ENCODE assay signal across 8 cellular contexts in genomic region chr1:32992489-32993214, GRCh38. TPM values are rescaled to one million over a fixed set of nuclear protein-coding genes. Genes with fewer than 3 reads are reported as not detected.
DNase-seq lines count a peak whose midpoint lies in the region; FAIRE-seq and TF ChIP-seq lines count a peak whose summit lies in the region.
"Had no signal": no experiment of that assay in that cellular context is flagged by ENCODE, and none has a peak within 500 bp of the region (broad histone marks: within the 10 kb centered on the region; RNA-seq: fewer than 3 reads in every experiment).

No MANE protein-coding gene starts in this region.

- no peak overlapping the region for H3K4me3 Mint-ChIP-seq in mesothelial cell of epicardium

- peak overlapping the region; percentile 86 for H3K27ac Mint-ChIP-seq in mesothelial cell of epicardium

- H3K27me3 ChIP-seq in suprapubic skin = no peaks in the 10 kb centered on the region

- WGBS in suprapubic skin = 67% methylated on average over 5 of the region's 5 CpGs

- peaks cover 36% of the 10 kb centered on the region for H3K4me1 Mint-ChIP-seq in mesothelial cell of epicardium

- TF ChIP-seq EP300 in suprapubic skin (IDR thresholded peaks at IDR 0.05) = no peak

- no peaks in the 10 kb centered on the region for H3K36me3 Mint-ChIP-seq in mesothelial cell of epicardium

- DNase-seq in GM12891 (ENCODE audit: insufficient read length, low spot score) (peak; percentile 47), H54 (ENCODE audit: insufficient read length, low spot score) (peak; percentile 84), UCSD-AML1 (lab: John Stamatoyannopoulos, UW; ENCODE audit: unreplicated experiment) (peak; percentile 93), ecto neural progenitor cell (ENCODE audit: low spot score) (peak; percentile 77), mesothelial cell of epicardium (ENCODE audit: low spot score in 2 of 2, unreplicated experiment in 2 of 2) (peak in 1 of 2 experiments; percentile 66), suprapubic skin (ENCODE audit: low spot score in 2 of 2) (peak; percentile 89 to 91)
- DNase-seq in Jurkat, Clone E6-1 (ENCODE audit: low read depth, low spot score) = peak; percentile 36

- peaks cover 53% of the 10 kb centered on the region for H3K4me1 ChIP-seq in suprapubic skin

- no peaks in the 10 kb centered on the region for H3K27me3 Mint-ChIP-seq in mesothelial cell of epicardium (ENCODE audit: low read depth)

- TF ChIP-seq POLR2A in GM12891 (IDR thresholded peaks at IDR 0.05; ENCODE audit: low read depth, low read length) (no peak), H54 (IDR thresholded peaks at IDR 0.05; ENCODE audit: low read depth, low read length) (no peak), suprapubic skin (IDR thresholded peaks at IDR 0.05) (no peak)

- peak overlapping the region; percentile 81 for H3K27ac ChIP-seq in suprapubic skin

- H3K9me3 ChIP-seq in suprapubic skin = no peaks in the 10 kb centered on the region

- FAIRE-seq in GM12891 (lab: Jason Lieb, UNC) (peak; percentile 92), H54 (lab: Jason Lieb, UNC) (peak; percentile 94)
- FAIRE-seq: islet of Langerhans had no signal

- no peaks in the 10 kb centered on the region for H3K9me3 Mint-ChIP-seq in mesothelial cell of epicardium

- no peaks in the 10 kb centered on the region for H3K36me3 ChIP-seq in suprapubic skin

- no peak for TF ChIP-seq CTCF in mesothelial cell of epicardium (IDR thresholded peaks at IDR 0.05; ENCODE audit: unreplicated experiment)
- no peak for TF ChIP-seq CTCF in suprapubic skin (IDR thresholded peaks at IDR 0.05)

- H3K4me3 ChIP-seq in Jurkat, Clone E6-1 (ENCODE audit: low read length) = no peak overlapping the region
- no peak overlapping the region for H3K4me3 ChIP-seq in suprapubic skin

TF ChIP-seq in GM12891, 5 proteins besides CTCF, POLR2A, EP300 and RAD21:
- TF ChIP-seq POU2F2 (IDR thresholded peaks at IDR 0.05; ENCODE audit: low read depth, low read length) (peak; percentile 47), PAX5 (IDR thresholded peaks at IDR 0.05; ENCODE audit: insufficient read depth, low read length, severe bottlenecking) (no peak), TAF1 (IDR thresholded peaks at IDR 0.05; ENCODE audit: low read depth, low read length) (0 out of 2 replicates have a peak, but pooled peaks have one; percentile 34), SPI1 (IDR thresholded peaks at IDR 0.05; ENCODE audit: low read depth, low read length) (no peak), POLR2AphosphoS5 (IDR thresholded peaks at IDR 0.05; ENCODE audit: low read depth, low read length) (no peak)

RNA-seq across cellular contexts. Expression of gene RNF19B, which starts 28.0 kb away (rescaled TPM):
- polyA plus RNA-seq in GM12891 (2012; ENCODE audit: low read depth, missing spikeins) = 19.3 TPM
- polyA plus RNA-seq in Jurkat, Clone E6-1 (2012; ENCODE audit: insufficient read depth, insufficient read length) = 10.3 TPM
- total RNA-seq in mesothelial cell of epicardium = 14.3 to 15.5 TPM (median 14.6 TPM) in 3 replicates
- total RNA-seq in suprapubic skin = 10 to 100 TPM; 33.1 to 55.5 (median 43.0) TPM

RNA-seq across cellular contexts. Expression of gene AK2, which starts 44.0 kb away (rescaled TPM):
- polyA plus RNA-seq in GM12891 (2012; ENCODE audit: low read depth, missing spikeins) = 196 TPM
- polyA plus RNA-seq in Jurkat, Clone E6-1 (2012; ENCODE audit: insufficient read depth, insufficient read length) = 345 TPM
- 136 to 142 TPM (median 139 TPM) in 3 replicates for total RNA-seq in mesothelial cell of epicardium
- total RNA-seq in suprapubic skin = 100 to 1,000 TPM; 122 to 139 (median 125) TPM
